In the genomic region with DNA sequence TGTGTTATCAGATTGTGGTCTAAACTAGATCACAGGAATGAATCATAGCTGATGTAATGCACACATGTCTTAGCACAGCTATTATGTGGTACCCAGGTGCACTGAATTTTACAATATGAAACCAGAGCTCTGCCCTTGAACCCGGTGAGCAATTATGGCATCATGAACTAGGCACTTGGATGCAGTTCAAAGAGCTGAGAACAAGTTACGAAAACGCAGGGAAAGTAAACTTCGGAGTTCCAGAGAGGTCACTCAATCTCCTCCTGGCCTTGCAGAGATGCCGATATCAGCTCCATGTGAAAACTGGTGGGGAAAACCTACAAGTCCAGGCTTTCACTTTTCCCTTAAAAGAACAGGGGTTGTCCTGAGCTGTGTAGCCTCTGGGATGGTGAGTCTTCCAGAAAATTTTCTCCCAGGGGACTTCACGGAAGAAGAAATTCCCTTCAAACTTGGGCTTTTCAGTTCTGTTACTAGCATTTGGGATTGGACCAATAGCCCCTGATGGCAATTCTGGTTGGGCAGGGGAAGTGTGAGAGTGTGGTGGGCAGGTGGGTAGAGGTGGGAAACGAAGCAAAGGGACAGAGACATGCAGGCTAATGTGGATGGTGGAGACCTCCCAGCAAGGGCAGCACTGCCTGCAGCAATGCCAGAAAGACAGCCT, we compare ENCODE assay signal across 1 cellular context.
TF ChIP-seq lines count a peak whose summit lies in the region.

No MANE protein-coding gene starts in this region.

TF ChIP-seq in HepG2, 621 proteins besides CTCF, POLR2A, EP300 and RAD21 (continued from another document and continues in another):
- TF ChIP-seq, protein P1, sequence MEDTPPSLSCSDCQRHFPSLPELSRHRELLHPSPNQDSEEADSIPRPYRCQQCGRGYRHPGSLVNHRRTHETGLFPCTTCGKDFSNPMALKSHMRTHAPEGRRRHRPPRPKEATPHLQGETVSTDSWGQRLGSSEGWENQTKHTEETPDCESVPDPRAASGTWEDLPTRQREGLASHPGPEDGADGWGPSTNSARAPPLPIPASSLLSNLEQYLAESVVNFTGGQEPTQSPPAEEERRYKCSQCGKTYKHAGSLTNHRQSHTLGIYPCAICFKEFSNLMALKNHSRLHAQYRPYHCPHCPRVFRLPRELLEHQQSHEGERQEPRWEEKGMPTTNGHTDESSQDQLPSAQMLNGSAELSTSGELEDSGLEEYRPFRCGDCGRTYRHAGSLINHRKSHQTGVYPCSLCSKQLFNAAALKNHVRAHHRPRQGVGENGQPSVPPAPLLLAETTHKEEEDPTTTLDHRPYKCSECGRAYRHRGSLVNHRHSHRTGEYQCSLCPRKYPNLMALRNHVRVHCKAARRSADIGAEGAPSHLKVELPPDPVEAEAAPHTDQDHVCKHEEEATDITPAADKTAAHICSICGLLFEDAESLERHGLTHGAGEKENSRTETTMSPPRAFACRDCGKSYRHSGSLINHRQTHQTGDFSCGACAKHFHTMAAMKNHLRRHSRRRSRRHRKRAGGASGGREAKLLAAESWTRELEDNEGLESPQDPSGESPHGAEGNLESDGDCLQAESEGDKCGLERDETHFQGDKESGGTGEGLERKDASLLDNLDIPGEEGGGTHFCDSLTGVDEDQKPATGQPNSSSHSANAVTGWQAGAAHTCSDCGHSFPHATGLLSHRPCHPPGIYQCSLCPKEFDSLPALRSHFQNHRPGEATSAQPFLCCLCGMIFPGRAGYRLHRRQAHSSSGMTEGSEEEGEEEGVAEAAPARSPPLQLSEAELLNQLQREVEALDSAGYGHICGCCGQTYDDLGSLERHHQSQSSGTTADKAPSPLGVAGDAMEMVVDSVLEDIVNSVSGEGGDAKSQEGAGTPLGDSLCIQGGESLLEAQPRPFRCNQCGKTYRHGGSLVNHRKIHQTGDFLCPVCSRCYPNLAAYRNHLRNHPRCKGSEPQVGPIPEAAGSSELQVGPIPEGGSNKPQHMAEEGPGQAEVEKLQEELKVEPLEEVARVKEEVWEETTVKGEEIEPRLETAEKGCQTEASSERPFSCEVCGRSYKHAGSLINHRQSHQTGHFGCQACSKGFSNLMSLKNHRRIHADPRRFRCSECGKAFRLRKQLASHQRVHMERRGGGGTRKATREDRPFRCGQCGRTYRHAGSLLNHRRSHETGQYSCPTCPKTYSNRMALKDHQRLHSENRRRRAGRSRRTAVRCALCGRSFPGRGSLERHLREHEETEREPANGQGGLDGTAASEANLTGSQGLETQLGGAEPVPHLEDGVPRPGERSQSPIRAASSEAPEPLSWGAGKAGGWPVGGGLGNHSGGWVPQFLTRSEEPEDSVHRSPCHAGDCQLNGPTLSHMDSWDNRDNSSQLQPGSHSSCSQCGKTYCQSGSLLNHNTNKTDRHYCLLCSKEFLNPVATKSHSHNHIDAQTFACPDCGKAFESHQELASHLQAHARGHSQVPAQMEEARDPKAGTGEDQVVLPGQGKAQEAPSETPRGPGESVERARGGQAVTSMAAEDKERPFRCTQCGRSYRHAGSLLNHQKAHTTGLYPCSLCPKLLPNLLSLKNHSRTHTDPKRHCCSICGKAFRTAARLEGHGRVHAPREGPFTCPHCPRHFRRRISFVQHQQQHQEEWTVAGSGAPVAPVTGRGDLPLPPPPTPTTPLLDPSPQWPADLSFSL (CRISPR knock-in tag; IDR thresholded peaks at IDR 0.05), result 0 out of 2 replicates have a peak, but pooled peaks have one; percentile 47
- no peak for TF ChIP-seq ELF4 (CRISPR knock-in tag; IDR thresholded peaks at IDR 0.05; ENCODE audit: borderline replicate concordance)
- peak; percentile 99 for TF ChIP-seq SIX4 (CRISPR knock-in tag; IDR thresholded peaks at IDR 0.05)
- TF ChIP-seq JDP2 (CRISPR knock-in tag; IDR thresholded peaks at IDR 0.05; ENCODE audit: borderline replicate concordance), result no peak; the same call in 1 of the 2 replicates
- peak; percentile 99 for TF ChIP-seq POGZ (CRISPR knock-in tag; IDR thresholded peaks at IDR 0.05)
- TF ChIP-seq NCOR1 (IDR thresholded peaks at IDR 0.05; ENCODE audit: borderline replicate concordance, low read length), result peak; percentile 93
- TF ChIP-seq RBFOX2 (IDR thresholded peaks at IDR 0.05; ENCODE audit: low read depth, low read length), result no peak
- peak; percentile 91 for TF ChIP-seq RFXAP (CRISPR knock-in tag; IDR thresholded peaks at IDR 0.05; ENCODE audit: borderline replicate concordance)
- peak; percentile 70 for TF ChIP-seq POLR2AphosphoS5 (IDR thresholded peaks at IDR 0.05; ENCODE audit: low read depth, low read length)
- no peak for TF ChIP-seq ZNF558 (CRISPR knock-in tag; IDR thresholded peaks at IDR 0.05; ENCODE audit: borderline replicate concordance)
- peak; percentile 72; the same call in 1 of the 2 replicates for TF ChIP-seq TOPORS (CRISPR knock-in tag; IDR thresholded peaks at IDR 0.05)
- peak; percentile 88; the same call in 1 of the 2 replicates for TF ChIP-seq BRD4 (CRISPR knock-in tag; IDR thresholded peaks at IDR 0.05)
- TF ChIP-seq, protein P2, sequence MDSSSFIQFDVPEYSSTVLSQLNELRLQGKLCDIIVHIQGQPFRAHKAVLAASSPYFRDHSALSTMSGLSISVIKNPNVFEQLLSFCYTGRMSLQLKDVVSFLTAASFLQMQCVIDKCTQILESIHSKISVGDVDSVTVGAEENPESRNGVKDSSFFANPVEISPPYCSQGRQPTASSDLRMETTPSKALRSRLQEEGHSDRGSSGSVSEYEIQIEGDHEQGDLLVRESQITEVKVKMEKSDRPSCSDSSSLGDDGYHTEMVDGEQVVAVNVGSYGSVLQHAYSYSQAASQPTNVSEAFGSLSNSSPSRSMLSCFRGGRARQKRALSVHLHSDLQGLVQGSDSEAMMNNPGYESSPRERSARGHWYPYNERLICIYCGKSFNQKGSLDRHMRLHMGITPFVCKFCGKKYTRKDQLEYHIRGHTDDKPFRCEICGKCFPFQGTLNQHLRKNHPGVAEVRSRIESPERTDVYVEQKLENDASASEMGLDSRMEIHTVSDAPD (CRISPR knock-in tag; IDR thresholded peaks at IDR 0.05), result peak; percentile 88
- no peak for TF ChIP-seq KDM5B (CRISPR knock-in tag; IDR thresholded peaks at IDR 0.05; ENCODE audit: borderline replicate concordance)
- peak; percentile 97 for TF ChIP-seq ZNF792 (CRISPR knock-in tag; IDR thresholded peaks at IDR 0.05)
- TF ChIP-seq, protein P3, sequence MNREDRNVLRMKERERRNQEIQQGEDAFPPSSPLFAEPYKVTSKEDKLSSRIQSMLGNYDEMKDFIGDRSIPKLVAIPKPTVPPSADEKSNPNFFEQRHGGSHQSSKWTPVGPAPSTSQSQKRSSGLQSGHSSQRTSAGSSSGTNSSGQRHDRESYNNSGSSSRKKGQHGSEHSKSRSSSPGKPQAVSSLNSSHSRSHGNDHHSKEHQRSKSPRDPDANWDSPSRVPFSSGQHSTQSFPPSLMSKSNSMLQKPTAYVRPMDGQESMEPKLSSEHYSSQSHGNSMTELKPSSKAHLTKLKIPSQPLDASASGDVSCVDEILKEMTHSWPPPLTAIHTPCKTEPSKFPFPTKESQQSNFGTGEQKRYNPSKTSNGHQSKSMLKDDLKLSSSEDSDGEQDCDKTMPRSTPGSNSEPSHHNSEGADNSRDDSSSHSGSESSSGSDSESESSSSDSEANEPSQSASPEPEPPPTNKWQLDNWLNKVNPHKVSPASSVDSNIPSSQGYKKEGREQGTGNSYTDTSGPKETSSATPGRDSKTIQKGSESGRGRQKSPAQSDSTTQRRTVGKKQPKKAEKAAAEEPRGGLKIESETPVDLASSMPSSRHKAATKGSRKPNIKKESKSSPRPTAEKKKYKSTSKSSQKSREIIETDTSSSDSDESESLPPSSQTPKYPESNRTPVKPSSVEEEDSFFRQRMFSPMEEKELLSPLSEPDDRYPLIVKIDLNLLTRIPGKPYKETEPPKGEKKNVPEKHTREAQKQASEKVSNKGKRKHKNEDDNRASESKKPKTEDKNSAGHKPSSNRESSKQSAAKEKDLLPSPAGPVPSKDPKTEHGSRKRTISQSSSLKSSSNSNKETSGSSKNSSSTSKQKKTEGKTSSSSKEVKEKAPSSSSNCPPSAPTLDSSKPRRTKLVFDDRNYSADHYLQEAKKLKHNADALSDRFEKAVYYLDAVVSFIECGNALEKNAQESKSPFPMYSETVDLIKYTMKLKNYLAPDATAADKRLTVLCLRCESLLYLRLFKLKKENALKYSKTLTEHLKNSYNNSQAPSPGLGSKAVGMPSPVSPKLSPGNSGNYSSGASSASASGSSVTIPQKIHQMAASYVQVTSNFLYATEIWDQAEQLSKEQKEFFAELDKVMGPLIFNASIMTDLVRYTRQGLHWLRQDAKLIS (CRISPR knock-in tag; IDR thresholded peaks at IDR 0.05), result peak; percentile 39; the same call in 1 of the 2 replicates
- peak; percentile 93; the same call in 1 of the 2 replicates for TF ChIP-seq ZNF788 (CRISPR knock-in tag; IDR thresholded peaks at IDR 0.05; ENCODE audit: borderline replicate concordance)
- peak; percentile 96 for TF ChIP-seq HOXA3 (CRISPR knock-in tag; IDR thresholded peaks at IDR 0.05)
- peak; percentile 92 for TF ChIP-seq CEBPB (IDR thresholded peaks at IDR 0.05; ENCODE audit: borderline replicate concordance, low read depth, low read length)
- TF ChIP-seq, protein P4, sequence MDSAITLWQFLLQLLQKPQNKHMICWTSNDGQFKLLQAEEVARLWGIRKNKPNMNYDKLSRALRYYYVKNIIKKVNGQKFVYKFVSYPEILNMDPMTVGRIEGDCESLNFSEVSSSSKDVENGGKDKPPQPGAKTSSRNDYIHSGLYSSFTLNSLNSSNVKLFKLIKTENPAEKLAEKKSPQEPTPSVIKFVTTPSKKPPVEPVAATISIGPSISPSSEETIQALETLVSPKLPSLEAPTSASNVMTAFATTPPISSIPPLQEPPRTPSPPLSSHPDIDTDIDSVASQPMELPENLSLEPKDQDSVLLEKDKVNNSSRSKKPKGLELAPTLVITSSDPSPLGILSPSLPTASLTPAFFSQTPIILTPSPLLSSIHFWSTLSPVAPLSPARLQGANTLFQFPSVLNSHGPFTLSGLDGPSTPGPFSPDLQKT (CRISPR knock-in tag; IDR thresholded peaks at IDR 0.05; ENCODE audit: borderline replicate concordance), result no peak
- TF ChIP-seq ZKSCAN1 (IDR thresholded peaks at IDR 0.05; ENCODE audit: low read length), result no peak
- TF ChIP-seq, protein P5, sequence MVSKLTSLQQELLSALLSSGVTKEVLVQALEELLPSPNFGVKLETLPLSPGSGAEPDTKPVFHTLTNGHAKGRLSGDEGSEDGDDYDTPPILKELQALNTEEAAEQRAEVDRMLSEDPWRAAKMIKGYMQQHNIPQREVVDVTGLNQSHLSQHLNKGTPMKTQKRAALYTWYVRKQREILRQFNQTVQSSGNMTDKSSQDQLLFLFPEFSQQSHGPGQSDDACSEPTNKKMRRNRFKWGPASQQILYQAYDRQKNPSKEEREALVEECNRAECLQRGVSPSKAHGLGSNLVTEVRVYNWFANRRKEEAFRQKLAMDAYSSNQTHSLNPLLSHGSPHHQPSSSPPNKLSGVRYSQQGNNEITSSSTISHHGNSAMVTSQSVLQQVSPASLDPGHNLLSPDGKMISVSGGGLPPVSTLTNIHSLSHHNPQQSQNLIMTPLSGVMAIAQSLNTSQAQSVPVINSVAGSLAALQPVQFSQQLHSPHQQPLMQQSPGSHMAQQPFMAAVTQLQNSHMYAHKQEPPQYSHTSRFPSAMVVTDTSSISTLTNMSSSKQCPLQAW (CRISPR knock-in tag; IDR thresholded peaks at IDR 0.05), result peak; percentile 95
- TF ChIP-seq GATA4 (IDR thresholded peaks at IDR 0.05; ENCODE audit: borderline replicate concordance, low read depth), result peak; percentile 89; the same call in 1 of the 2 replicates
- TF ChIP-seq STAT5B (CRISPR knock-in tag; IDR thresholded peaks at IDR 0.05), result peak; percentile 91; the same call in 1 of the 2 replicates
- TF ChIP-seq, protein P6, sequence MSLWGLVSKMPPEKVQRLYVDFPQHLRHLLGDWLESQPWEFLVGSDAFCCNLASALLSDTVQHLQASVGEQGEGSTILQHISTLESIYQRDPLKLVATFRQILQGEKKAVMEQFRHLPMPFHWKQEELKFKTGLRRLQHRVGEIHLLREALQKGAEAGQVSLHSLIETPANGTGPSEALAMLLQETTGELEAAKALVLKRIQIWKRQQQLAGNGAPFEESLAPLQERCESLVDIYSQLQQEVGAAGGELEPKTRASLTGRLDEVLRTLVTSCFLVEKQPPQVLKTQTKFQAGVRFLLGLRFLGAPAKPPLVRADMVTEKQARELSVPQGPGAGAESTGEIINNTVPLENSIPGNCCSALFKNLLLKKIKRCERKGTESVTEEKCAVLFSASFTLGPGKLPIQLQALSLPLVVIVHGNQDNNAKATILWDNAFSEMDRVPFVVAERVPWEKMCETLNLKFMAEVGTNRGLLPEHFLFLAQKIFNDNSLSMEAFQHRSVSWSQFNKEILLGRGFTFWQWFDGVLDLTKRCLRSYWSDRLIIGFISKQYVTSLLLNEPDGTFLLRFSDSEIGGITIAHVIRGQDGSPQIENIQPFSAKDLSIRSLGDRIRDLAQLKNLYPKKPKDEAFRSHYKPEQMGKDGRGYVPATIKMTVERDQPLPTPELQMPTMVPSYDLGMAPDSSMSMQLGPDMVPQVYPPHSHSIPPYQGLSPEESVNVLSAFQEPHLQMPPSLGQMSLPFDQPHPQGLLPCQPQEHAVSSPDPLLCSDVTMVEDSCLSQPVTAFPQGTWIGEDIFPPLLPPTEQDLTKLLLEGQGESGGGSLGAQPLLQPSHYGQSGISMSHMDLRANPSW (CRISPR knock-in tag; IDR thresholded peaks at IDR 0.05; ENCODE audit: borderline replicate concordance), result peak; percentile 97
- TF ChIP-seq, protein P7, sequence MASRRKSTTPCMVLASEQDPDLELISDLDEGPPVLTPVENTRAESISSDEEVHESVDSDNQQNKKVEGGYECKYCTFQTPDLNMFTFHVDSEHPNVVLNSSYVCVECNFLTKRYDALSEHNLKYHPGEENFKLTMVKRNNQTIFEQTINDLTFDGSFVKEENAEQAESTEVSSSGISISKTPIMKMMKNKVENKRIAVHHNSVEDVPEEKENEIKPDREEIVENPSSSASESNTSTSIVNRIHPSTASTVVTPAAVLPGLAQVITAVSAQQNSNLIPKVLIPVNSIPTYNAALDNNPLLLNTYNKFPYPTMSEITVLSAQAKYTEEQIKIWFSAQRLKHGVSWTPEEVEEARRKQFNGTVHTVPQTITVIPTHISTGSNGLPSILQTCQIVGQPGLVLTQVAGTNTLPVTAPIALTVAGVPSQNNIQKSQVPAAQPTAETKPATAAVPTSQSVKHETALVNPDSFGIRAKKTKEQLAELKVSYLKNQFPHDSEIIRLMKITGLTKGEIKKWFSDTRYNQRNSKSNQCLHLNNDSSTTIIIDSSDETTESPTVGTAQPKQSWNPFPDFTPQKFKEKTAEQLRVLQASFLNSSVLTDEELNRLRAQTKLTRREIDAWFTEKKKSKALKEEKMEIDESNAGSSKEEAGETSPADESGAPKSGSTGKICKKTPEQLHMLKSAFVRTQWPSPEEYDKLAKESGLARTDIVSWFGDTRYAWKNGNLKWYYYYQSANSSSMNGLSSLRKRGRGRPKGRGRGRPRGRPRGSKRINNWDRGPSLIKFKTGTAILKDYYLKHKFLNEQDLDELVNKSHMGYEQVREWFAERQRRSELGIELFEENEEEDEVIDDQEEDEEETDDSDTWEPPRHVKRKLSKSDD (CRISPR knock-in tag; IDR thresholded peaks at IDR 0.05; ENCODE audit: low read depth), result peak; percentile 92
- peak; percentile 99 for TF ChIP-seq NR2F2 (IDR thresholded peaks at IDR 0.05; ENCODE audit: borderline replicate concordance, low read depth)
- peak; percentile 72; the same call in 1 of the 2 replicates for TF ChIP-seq ZNF230 (CRISPR knock-in tag; IDR thresholded peaks at IDR 0.05)
- no peak for TF ChIP-seq GTF2F1 (IDR thresholded peaks at IDR 0.05; ENCODE audit: low read length)
- peak; percentile 37; the same call in 1 of the 2 replicates for TF ChIP-seq PHF20 (CRISPR knock-in tag; IDR thresholded peaks at IDR 0.05)
- no peak for TF ChIP-seq ZNF841 (CRISPR knock-in tag; IDR thresholded peaks at IDR 0.05; ENCODE audit: borderline replicate concordance)
- peak; percentile 61; the same call in 1 of the 2 replicates for TF ChIP-seq ZSCAN31 (CRISPR knock-in tag; IDR thresholded peaks at IDR 0.05; ENCODE audit: low read depth)
- no peak for TF ChIP-seq ZNF7 (CRISPR knock-in tag; IDR thresholded peaks at IDR 0.05)
- TF ChIP-seq MBNL3 (CRISPR knock-in tag; conservative IDR thresholded peaks at IDR 0.05), result no peak
